23 cellular contexts compared by ENCODE assay signal in the genomic region with DNA sequence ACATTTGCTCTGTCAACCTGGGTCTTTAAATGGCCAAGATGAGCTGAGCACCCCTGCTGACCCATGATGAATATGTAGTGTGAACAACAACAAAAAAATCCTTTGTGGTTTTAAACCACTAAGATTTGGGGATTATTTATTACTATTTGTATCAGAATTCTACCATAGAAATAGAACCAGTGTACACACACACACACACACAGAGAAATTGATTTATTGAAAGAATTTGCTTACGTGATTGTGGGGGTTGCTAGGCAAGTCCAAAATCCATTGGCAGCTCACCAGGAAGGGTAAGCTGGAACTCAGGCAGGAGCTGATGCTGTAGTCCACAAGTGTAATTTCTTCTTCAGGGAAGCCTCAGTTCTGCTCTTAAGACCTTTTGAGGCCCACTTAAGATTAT.
A peak's percentile ranks its signal among the peaks of the same experiment; 100 is the strongest.
DNase-seq lines count a peak whose midpoint lies in the region; ATAC-seq and TF ChIP-seq lines count a peak whose summit lies in the region.
"Had no signal": no experiment of that assay in that cellular context is flagged by ENCODE, and none has a peak within 500 bp of the region (broad histone marks: within the 10 kb centered on the region; RNA-seq: fewer than 3 reads in every experiment).

No MANE protein-coding gene starts in this region.

- peaks cover 0 to 3% of the 10 kb centered on the region in 2 donors for H3K9me3 Mint-ChIP-seq in activated naive CD4-positive, alpha-beta T cell treated with anti-CD3 and anti-CD28 coated beads, Interleukin-2, amount 50 U/mL, for 72 hours
- H3K9me3 Mint-ChIP-seq: GM23338 had no signal

- in situ Hi-C loops in GM23248 (cut with MboI): no loop called here

- H3K36me3 ChIP-seq in GM23248 (ENCODE audit: low read depth) (no peaks in the 10 kb centered on the region), fibroblast of lung (ENCODE audit: control insufficient read depth, insufficient read depth, low read length) (no peaks in the 10 kb centered on the region)
- H3K36me3 ChIP-seq: BLaER1 treated with 17β-estradiol and CSF1 and Interleukin-3, amounts not matched to agents 10 nM and 100 nM had no signal

- H3K36me3 Mint-ChIP-seq in activated naive CD4-positive, alpha-beta T cell treated with anti-CD3 and anti-CD28 coated beads, Interleukin-2, amount 50 U/mL, for 72 hours: no peaks in the 10 kb centered on the region
- H3K36me3 Mint-ChIP-seq: CD4-positive, alpha-beta memory T cell had no signal

- no peaks in the 10 kb centered on the region for H3F3A ChIP-seq in GM23248 (ENCODE audit: insufficient read depth)

- WGBS in GM23248 (ENCODE audit: low coverage in 1 of 2, low lambda C conversion rate in 2 of 2, missing lambda C conversion rate in 2 of 2), 2 experiments: 17 to 28% methylated on average over 1 of the region's 1 CpG

- H3K27me3 ChIP-seq in GM23248 (replicated peaks; ENCODE audit: insufficient read depth) (no peaks in the 10 kb centered on the region), fibroblast of lung (ENCODE audit: control insufficient read depth, insufficient read depth, low read length) (no peaks in the 10 kb centered on the region)
- H3K27me3 ChIP-seq: BLaER1 treated with 17β-estradiol and CSF1 and Interleukin-3, amounts not matched to agents 10 nM and 100 nM had no signal

- TF ChIP-seq CTCF in fibroblast of lung (conservative IDR thresholded peaks at IDR 0.05 in 1 of 2, IDR thresholded peaks at IDR 0.05 in 1 of 2; ENCODE audit: low read depth in 1 of 2, low read length in 2 of 2): no peak
- TF ChIP-seq CTCF in coronary artery (IDR thresholded peaks at IDR 0.05): no peak

- H3K27ac ChIP-seq in GM23248 (no peak overlapping the region; the same call in 1 of the 2 replicates), fibroblast of lung (ENCODE audit: insufficient read depth, low read length) (no peak overlapping the region), coronary artery (no peak overlapping the region)
- H3K27ac ChIP-seq: BLaER1 treated with 17β-estradiol and CSF1 and Interleukin-3, amounts not matched to agents 10 nM and 100 nM; KMS-11 had no signal

- intact Hi-C loops in Right ventricle myocardium inferior (cut with DNase I): no loop called here

- no peak for ATAC-seq in Right ventricle myocardium inferior
- ATAC-seq in activated naive CD4-positive, alpha-beta T cell treated with anti-CD3 and anti-CD28 coated beads, Interleukin-2, amount 50 U/mL, for 72 hours: no peak
- ATAC-seq: GM23338, HCT116 had no signal

- H4K20me1 ChIP-seq in GM23248 (ENCODE audit: insufficient read depth) (no peaks in the 10 kb centered on the region), fibroblast of lung (ENCODE audit: control insufficient read depth, extremely low read depth, insufficient read depth, low read length) (no peaks in the 10 kb centered on the region)
- H4K20me1 ChIP-seq: BLaER1 treated with 17β-estradiol and CSF1 and Interleukin-3, amounts not matched to agents 10 nM and 100 nM had no signal

- H3K9me3 ChIP-seq in GM23248 (ENCODE audit: low read depth): no peaks in the 10 kb centered on the region
- H3K9me3 ChIP-seq in fibroblast of lung (ENCODE audit: control insufficient read depth, insufficient read depth, low read depth, low read length): no peaks in the 10 kb centered on the region
- H3K9me3 ChIP-seq: BLaER1 treated with 17β-estradiol and CSF1 and Interleukin-3, amounts not matched to agents 10 nM and 100 nM; Caco-2 had no signal

- H3K9ac ChIP-seq in GM23248 (no peak overlapping the region), fibroblast of lung (ENCODE audit: insufficient read depth, low read length) (no peak overlapping the region)
- H3K9ac ChIP-seq: BLaER1 treated with 17β-estradiol and CSF1 and Interleukin-3, amounts not matched to agents 10 nM and 100 nM; KMS-11 had no signal

- DNase-seq in GM23248: peak; percentile 24
- DNase-seq in amniotic epithelial cell (ENCODE audit: low read depth): peak; percentile 50
- DNase-seq in fibroblast of lung (ENCODE audit: low read depth in 2 of 2): peak; percentile 9 to 19
- no peak for DNase-seq in activated T-cell treated with anti-CD3 and anti-CD28 coated beads, Interleukin-2, amount 50 U/mL, for 48 hours
- DNase-seq in Right ventricle myocardium inferior (ENCODE audit: missing footprints): no peak
- no peak for DNase-seq in activated naive CD4-positive, alpha-beta T cell treated with anti-CD3 and anti-CD28 coated beads, Interleukin-2, amount 50 U/mL, for 72 hours (ENCODE audit: low spot score in 2 of 2)
- no peak for DNase-seq in coronary artery (ENCODE audit: low spot score)
- DNase-seq: Caco-2; CD4-positive, alpha-beta memory T cell; DMS 273 treated with DMSO at 0.1 percent for 48 hours; DMS79 treated with DMSO at 0.1 percent for 48 hours; IMR-90; NCI-H1417; NCI-H1694 treated with DMSO at 0.1 percent for 48 hours; NCI-H2081 treated with DMSO at 0.1 percent for 48 hours; NCI-H2171 treated with DMSO at 0.1 percent for 48 hours; NCI-H524 treated with DMSO at 0.1 percent for 48 hours; NCI-H82; Right ventricle myocardium superior had no signal

- H3K79me2 ChIP-seq in GM23248 (ENCODE audit: insufficient read depth) (no peaks in the 10 kb centered on the region), fibroblast of lung (ENCODE audit: control insufficient read depth, insufficient read depth, low read length) (no peaks in the 10 kb centered on the region)

- H3K4me3 ChIP-seq in GM23248 (no peak overlapping the region), fibroblast of lung (replicated peaks in 1 of 4; ENCODE audit: control extremely low read depth in 1 of 4, insufficient read depth in 1 of 4, low read depth in 3 of 4, low read length in 4 of 4) (no peak overlapping the region), coronary artery (no peak overlapping the region)
- H3K4me3 ChIP-seq: BLaER1 treated with 17β-estradiol and CSF1 and Interleukin-3, amounts not matched to agents 10 nM and 100 nM; GM23338 had no signal

- H3K27ac Mint-ChIP-seq in activated naive CD4-positive, alpha-beta T cell treated with anti-CD3 and anti-CD28 coated beads, Interleukin-2, amount 50 U/mL, for 72 hours: no peak overlapping the region
- H3K27ac Mint-ChIP-seq: CD4-positive, alpha-beta memory T cell; GM23338 had no signal

- no peaks in the 10 kb centered on the region for H3K9me2 ChIP-seq in GM23248 (ENCODE audit: insufficient read depth)

- H3K4me2 ChIP-seq in GM23248 (ENCODE audit: unreplicated experiment) (no peak overlapping the region), fibroblast of lung (ENCODE audit: extremely low read depth, insufficient read depth, low read length) (no peak overlapping the region)
- H3K4me2 ChIP-seq: BLaER1 treated with 17β-estradiol and CSF1 and Interleukin-3, amounts not matched to agents 10 nM and 100 nM; GM23338; KMS-11 had no signal

- H2AFZ ChIP-seq in GM23248: no peak overlapping the region
- no peak overlapping the region for H2AFZ ChIP-seq in fibroblast of lung (ENCODE audit: low read length)
- H2AFZ ChIP-seq: GM23338 had no signal

- H3K4me1 ChIP-seq in GM23248 (ENCODE audit: insufficient read depth) (no peaks in the 10 kb centered on the region), fibroblast of lung (ENCODE audit: control insufficient read depth, extremely low read depth, insufficient read depth, low read length) (no peaks in the 10 kb centered on the region)
- H3K4me1 ChIP-seq: BLaER1 treated with 17β-estradiol and CSF1 and Interleukin-3, amounts not matched to agents 10 nM and 100 nM; Caco-2 had no signal

Comparison
In these comparisons a context has a peak if more than half of its experiments do, and no peak if none do; other contexts are left out.
1. DNase-seq: peak in GM23248 (single experiment), amniotic epithelial cell (single experiment) and fibroblast of lung (2 of 2); none in activated T-cell treated with anti-CD3 and anti-CD28 coated beads, Interleukin-2, amount 50 U/mL, for 48 hours (0 of 2), Right ventricle myocardium inferior (single experiment), activated naive CD4-positive, alpha-beta T cell treated with anti-CD3 and anti-CD28 coated beads, Interleukin-2, amount 50 U/mL, for 72 hours (0 of 2) and coronary artery (single experiment).